ENCODE assay signal across 1 cellular context in genomic region chr17:75012320-75013076, GRCh38.
TF ChIP-seq lines count a peak whose summit lies in the region.

Gene MRPL58 (plus strand): TSS chr17:75012670. CDS start chr17:75012687, 17 bp downstream.

TF ChIP-seq in HepG2, 621 proteins besides CTCF, POLR2A, EP300 and RAD21 (continued from another document and continues in another):
- TF ChIP-seq HOMEZ (CRISPR knock-in tag; IDR thresholded peaks at IDR 0.05; ENCODE audit: low read depth) (no peak; the same call in none of the 2 replicates), MYNN (CRISPR knock-in tag; IDR thresholded peaks at IDR 0.05; ENCODE audit: low read depth) (peak; percentile 88; the same call in 1 of the 2 replicates), TEAD3 (CRISPR knock-in tag; optimal IDR thresholded peaks at IDR 0.05; ENCODE audit: borderline replicate concordance) (peak; percentile 86), SMARCE1 (IDR thresholded peaks at IDR 0.05; ENCODE audit: borderline replicate concordance) (no peak), ZNF101 (CRISPR knock-in tag; IDR thresholded peaks at IDR 0.05; ENCODE audit: borderline replicate concordance, low read depth) (no peak; the same call in 1 of the 2 replicates), NFATC3 (CRISPR knock-in tag; IDR thresholded peaks at IDR 0.05) (peak; percentile 90), ZNF543 (CRISPR knock-in tag; IDR thresholded peaks at IDR 0.05) (peak; percentile 98), LBX2 (CRISPR knock-in tag; IDR thresholded peaks at IDR 0.05; ENCODE audit: borderline replicate concordance) (0 out of 2 replicates have a peak, but pooled peaks have one; percentile 75), ZNF660 (CRISPR knock-in tag; IDR thresholded peaks at IDR 0.05; ENCODE audit: borderline replicate concordance, low read depth) (peak; percentile 46; the same call in 1 of the 2 replicates), ZNF672 (CRISPR knock-in tag; IDR thresholded peaks at IDR 0.05) (no peak), NFRKB (IDR thresholded peaks at IDR 0.05) (no peak), HCFC1 (IDR thresholded peaks at IDR 0.05; ENCODE audit: low read depth, low read length) (peak; percentile 78), ARID3A (IDR thresholded peaks at IDR 0.05; ENCODE audit: low read depth, low read length) (no peak), ZNF879 (CRISPR knock-in tag; IDR thresholded peaks at IDR 0.05) (peak; percentile 91; the same call in 1 of the 2 replicates), ZNF124 (CRISPR knock-in tag; IDR thresholded peaks at IDR 0.05) (peak; percentile 98), ZBTB37 (CRISPR knock-in tag; IDR thresholded peaks at IDR 0.05) (peak; percentile 82), THAP7 (CRISPR knock-in tag; IDR thresholded peaks at IDR 0.05) (peak; percentile 97), NBN (conservative IDR thresholded peaks at IDR 0.05) (no peak), GPBP1L1 (CRISPR knock-in tag; IDR thresholded peaks at IDR 0.05) (no peak), MLXIP (CRISPR knock-in tag; IDR thresholded peaks at IDR 0.05; ENCODE audit: borderline replicate concordance) (no peak; the same call in none of the 2 replicates), ZNF564 (CRISPR knock-in tag; IDR thresholded peaks at IDR 0.05) (no peak; the same call in 1 of the 2 replicates), ZNF33B (CRISPR knock-in tag; IDR thresholded peaks at IDR 0.05) (peak; percentile 90), YEATS2 (CRISPR knock-in tag; IDR thresholded peaks at IDR 0.05; ENCODE audit: borderline replicate concordance) (peak; percentile 96), ZFX (CRISPR knock-in tag; IDR thresholded peaks at IDR 0.05; ENCODE audit: low read depth) (peak; percentile 98), ZFP36 (IDR thresholded peaks at IDR 0.05; ENCODE audit: borderline replicate concordance, low read depth, low read length, partially characterized antibody) (no peak), NFKB2 (CRISPR knock-in tag; IDR thresholded peaks at IDR 0.05; ENCODE audit: borderline replicate concordance) (peak; percentile 97), RNF219 (CRISPR knock-in tag; IDR thresholded peaks at IDR 0.05) (0 out of 2 replicates have a peak, but pooled peaks have one; percentile 89), ZBTB43 (CRISPR knock-in tag; conservative IDR thresholded peaks at IDR 0.05) (peak; percentile 86), ZNF558 (CRISPR knock-in tag; IDR thresholded peaks at IDR 0.05; ENCODE audit: borderline replicate concordance) (peak; percentile 87; the same call in 1 of the 2 replicates), SKI (IDR thresholded peaks at IDR 0.05; ENCODE audit: partially characterized antibody) (peak; percentile 75), NFYC (CRISPR knock-in tag; IDR thresholded peaks at IDR 0.05) (peak; percentile 59; the same call in 1 of the 2 replicates), NONO (IDR thresholded peaks at IDR 0.05) (no peak), NONO (CRISPR knock-in tag; conservative IDR thresholded peaks at IDR 0.05) (peak; percentile 99), KMT2A (CRISPR knock-in tag; IDR thresholded peaks at IDR 0.05) (peak; percentile 94), JUNB (CRISPR knock-in tag; IDR thresholded peaks at IDR 0.05; ENCODE audit: borderline replicate concordance) (no peak), DRAP1 (CRISPR knock-in tag; IDR thresholded peaks at IDR 0.05) (peak; percentile 72; the same call in 1 of the 2 replicates), ZNF646 (CRISPR knock-in tag; IDR thresholded peaks at IDR 0.05) (no peak), ZFP36L1 (CRISPR knock-in tag; IDR thresholded peaks at IDR 0.05) (peak; percentile 96), TP53 (CRISPR knock-in tag; conservative IDR thresholded peaks at IDR 0.05) (peak; percentile 96)
